ENCODE assay signal across 1 cellular context in the genomic region with DNA sequence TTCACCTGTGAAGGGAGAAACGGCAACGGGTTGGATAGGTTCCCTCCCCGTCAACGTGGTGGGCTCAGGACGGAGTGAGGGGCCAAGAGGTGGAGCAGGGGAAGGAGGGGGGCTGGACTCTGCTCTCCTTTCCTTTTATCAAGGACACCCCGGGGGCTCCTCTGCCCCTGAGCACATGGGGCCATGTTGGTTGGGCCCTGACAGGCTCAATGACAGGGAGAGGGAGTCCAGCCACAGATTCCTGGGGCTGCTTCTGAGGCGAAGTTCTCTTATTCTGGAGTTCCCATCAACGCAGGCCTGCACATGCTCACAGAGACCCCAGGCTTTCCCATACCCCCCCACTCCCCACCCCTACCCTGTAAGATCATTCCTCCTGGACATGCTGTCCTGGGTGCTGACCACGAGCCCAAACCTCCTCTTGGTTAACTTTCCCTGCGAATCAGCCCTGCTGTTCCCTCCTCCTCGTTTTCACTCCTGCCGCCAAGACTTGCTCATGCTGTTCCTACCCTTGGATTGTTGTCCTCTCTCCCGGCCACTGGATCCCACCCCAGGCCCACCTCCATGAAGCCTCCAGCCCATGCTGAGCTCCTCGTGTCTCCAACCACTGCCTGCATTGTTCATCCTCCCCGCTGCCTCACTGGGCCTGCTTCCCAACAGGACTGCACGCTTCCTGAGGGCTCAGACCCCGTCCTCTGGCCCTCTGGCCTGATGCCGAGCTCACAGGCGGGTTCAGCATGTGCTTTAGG.
TF ChIP-seq lines count a peak whose summit lies in the region.

No MANE protein-coding gene starts in this region.

TF ChIP-seq in GM12878, 131 proteins besides CTCF, POLR2A, EP300 and RAD21:
- no peak for TF ChIP-seq FOS (IDR thresholded peaks at IDR 0.05; ENCODE audit: borderline replicate concordance, extremely low read depth, insufficient read length)
- no peak for TF ChIP-seq NR2F1 (conservative IDR thresholded peaks at IDR 0.05)
- TF ChIP-seq POU2F2 (IDR thresholded peaks at IDR 0.05; ENCODE audit: borderline replicate concordance, low read depth, low read length), result no peak
- TF ChIP-seq IKZF2 (IDR thresholded peaks at IDR 0.05), result no peak
- no peak for TF ChIP-seq NRF1 (conservative IDR thresholded peaks at IDR 0.05; ENCODE audit: low read depth, low read length)
- TF ChIP-seq, protein P1, sequence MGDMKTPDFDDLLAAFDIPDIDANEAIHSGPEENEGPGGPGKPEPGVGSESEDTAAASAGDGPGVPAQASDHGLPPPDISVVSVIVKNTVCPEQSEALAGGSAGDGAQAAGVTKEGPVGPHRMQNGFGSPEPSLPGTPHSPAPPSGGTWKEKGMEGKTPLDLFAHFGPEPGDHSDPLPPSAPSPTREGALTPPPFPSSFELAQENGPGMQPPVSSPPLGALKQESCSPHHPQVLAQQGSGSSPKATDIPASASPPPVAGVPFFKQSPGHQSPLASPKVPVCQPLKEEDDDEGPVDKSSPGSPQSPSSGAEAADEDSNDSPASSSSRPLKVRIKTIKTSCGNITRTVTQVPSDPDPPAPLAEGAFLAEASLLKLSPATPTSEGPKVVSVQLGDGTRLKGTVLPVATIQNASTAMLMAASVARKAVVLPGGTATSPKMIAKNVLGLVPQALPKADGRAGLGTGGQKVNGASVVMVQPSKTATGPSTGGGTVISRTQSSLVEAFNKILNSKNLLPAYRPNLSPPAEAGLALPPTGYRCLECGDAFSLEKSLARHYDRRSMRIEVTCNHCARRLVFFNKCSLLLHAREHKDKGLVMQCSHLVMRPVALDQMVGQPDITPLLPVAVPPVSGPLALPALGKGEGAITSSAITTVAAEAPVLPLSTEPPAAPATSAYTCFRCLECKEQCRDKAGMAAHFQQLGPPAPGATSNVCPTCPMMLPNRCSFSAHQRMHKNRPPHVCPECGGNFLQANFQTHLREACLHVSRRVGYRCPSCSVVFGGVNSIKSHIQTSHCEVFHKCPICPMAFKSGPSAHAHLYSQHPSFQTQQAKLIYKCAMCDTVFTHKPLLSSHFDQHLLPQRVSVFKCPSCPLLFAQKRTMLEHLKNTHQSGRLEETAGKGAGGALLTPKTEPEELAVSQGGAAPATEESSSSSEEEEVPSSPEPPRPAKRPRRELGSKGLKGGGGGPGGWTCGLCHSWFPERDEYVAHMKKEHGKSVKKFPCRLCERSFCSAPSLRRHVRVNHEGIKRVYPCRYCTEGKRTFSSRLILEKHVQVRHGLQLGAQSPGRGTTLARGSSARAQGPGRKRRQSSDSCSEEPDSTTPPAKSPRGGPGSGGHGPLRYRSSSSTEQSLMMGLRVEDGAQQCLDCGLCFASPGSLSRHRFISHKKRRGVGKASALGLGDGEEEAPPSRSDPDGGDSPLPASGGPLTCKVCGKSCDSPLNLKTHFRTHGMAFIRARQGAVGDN (IDR thresholded peaks at IDR 0.05), result no peak
- no peak for TF ChIP-seq CREB1 (IDR thresholded peaks at IDR 0.05; ENCODE audit: low read depth)
- TF ChIP-seq ZNF384 (IDR thresholded peaks at IDR 0.05; ENCODE audit: borderline replicate concordance, low read depth, low read length), result no peak
